In genomic region chr1:186057086-186057485, GRCh38 we compare ENCODE assay signal across 10 cellular contexts.
"Had no signal": no experiment of that assay in that cellular context is flagged by ENCODE, and none has a peak within 500 bp of the region (broad histone marks: within the 10 kb centered on the region; RNA-seq: fewer than 3 reads in every experiment).

No MANE protein-coding gene starts in this region.

- DNase-seq: GM23248, GOT3, H7, HFFc6, IMR-90 had no signal

- H3K9me3 ChIP-seq: HAP-1 had no signal

- H3K36me3 ChIP-seq: HAP-1 had no signal

- H3K4me1 ChIP-seq: HAP-1 had no signal

- H3K4me3 ChIP-seq: GM23248, HAP-1, K562 had no signal

- H3K27ac Mint-ChIP-seq: HFFc6 had no signal

- H3K27ac ChIP-seq: GM23248, HL-60 had no signal

- H3K9ac ChIP-seq: GM23248 had no signal

- H3K9me3 Mint-ChIP-seq: HFFc6 had no signal

- H2AFZ ChIP-seq: GM23248 had no signal

- ATAC-seq: HCT116, HepG2, K562 had no signal

- H3K4me3 Mint-ChIP-seq: HFFc6 had no signal

- FAIRE-seq: HepG2, K562 had no signal
